1 cellular context compared by ENCODE assay signal in the genomic region with DNA sequence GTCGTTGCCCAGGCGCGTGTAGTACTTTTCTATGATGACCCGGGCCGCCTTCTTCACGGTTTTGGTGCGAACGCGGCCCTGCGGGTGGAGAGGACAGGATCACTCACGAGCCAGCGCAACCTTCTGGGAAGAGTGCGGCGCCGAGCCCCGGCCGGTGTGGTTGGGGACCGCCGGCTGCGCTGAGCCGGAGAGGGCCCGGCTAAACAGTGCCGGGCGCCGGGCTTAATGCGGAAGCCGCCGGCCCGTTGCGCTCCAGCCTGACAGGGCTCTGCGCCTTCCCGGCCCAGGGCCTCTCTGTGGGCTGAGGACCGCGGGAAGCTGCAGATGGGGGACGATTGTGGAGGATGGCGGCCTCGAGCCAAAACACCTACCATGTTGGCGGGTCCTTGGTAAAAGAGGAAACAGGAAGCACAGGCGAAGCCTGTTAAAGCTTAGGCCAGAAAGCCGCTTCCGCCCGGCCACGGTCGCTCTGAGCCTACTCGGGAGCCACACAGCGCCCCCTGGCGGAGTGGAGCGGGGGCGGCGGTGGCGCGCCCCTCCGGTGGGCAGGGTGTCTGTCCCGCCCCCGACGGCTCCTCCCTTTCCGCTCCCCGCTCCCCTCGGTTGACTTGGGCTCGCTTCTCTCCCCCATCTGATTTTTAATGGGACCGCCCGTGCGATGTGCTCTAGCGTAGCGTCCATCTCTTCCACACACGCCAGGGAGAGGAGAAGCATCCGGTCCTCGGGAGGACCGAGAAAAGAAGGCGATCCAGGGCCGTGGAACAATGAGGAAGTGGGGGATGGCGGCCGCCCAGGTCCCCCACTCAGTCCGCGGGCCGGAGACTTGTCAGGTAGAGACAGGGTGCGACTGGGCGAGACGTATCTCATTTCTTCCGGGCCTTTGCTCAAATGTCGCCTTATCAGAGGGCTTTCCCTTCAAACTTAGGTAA.
A peak's percentile ranks its signal among the peaks of the same experiment; 100 is the strongest.
TF ChIP-seq lines count a peak whose summit lies in the region.

A gene (minus strand): TSS at position 403 of the 929 bp plus-strand sequence. CDS start 29 bp downstream, at position 374.

TF ChIP-seq in HepG2, 621 proteins besides CTCF, POLR2A, EP300 and RAD21 (continued from another document and continues in another):
- TF ChIP-seq, protein P1, sequence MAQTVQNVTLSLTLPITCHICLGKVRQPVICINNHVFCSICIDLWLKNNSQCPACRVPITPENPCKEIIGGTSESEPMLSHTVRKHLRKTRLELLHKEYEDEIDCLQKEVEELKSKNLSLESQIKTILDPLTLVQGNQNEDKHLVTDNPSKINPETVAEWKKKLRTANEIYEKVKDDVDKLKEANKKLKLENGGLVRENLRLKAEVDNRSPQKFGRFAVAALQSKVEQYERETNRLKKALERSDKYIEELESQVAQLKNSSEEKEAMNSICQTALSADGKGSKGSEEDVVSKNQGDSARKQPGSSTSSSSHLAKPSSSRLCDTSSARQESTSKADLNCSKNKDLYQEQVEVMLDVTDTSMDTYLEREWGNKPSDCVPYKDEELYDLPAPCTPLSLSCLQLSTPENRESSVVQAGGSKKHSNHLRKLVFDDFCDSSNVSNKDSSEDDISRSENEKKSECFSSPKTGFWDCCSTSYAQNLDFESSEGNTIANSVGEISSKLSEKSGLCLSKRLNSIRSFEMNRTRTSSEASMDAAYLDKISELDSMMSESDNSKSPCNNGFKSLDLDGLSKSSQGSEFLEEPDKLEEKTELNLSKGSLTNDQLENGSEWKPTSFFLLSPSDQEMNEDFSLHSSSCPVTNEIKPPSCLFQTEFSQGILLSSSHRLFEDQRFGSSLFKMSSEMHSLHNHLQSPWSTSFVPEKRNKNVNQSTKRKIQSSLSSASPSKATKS (CRISPR knock-in tag; IDR thresholded peaks at IDR 0.05), result peak; percentile 97
- TF ChIP-seq CREB1 (IDR thresholded peaks at IDR 0.05) (no peak; the same call in 1 of the 2 replicates), CREB1 (CRISPR knock-in tag; IDR thresholded peaks at IDR 0.05) (peak; percentile 67), ZNF501 (CRISPR knock-in tag; IDR thresholded peaks at IDR 0.05) (peak; percentile 68), RBAK (CRISPR knock-in tag; IDR thresholded peaks at IDR 0.05) (no peak), MBD4 (IDR thresholded peaks at IDR 0.05; ENCODE audit: borderline replicate concordance, low read length) (no peak), ZNF546 (CRISPR knock-in tag; conservative IDR thresholded peaks at IDR 0.05) (peak; percentile 47; the same call in 1 of the 2 replicates), POGZ (CRISPR knock-in tag; IDR thresholded peaks at IDR 0.05) (peak; percentile 92), ZNF207 (IDR thresholded peaks at IDR 0.05; ENCODE audit: borderline replicate concordance) (no peak), SATB2 (CRISPR knock-in tag; IDR thresholded peaks at IDR 0.05) (peak; percentile 87), ZC3H4 (CRISPR knock-in tag; IDR thresholded peaks at IDR 0.05; ENCODE audit: borderline replicate concordance) (peak; percentile 75; the same call in 1 of the 2 replicates), IKZF4 (CRISPR knock-in tag; IDR thresholded peaks at IDR 0.05; ENCODE audit: borderline replicate concordance, low read depth, not compliant biosample characterization) (peak; percentile 22), ZNF383 (CRISPR knock-in tag; IDR thresholded peaks at IDR 0.05; ENCODE audit: borderline replicate concordance) (no peak), ZNF792 (CRISPR knock-in tag; IDR thresholded peaks at IDR 0.05) (peak; percentile 53; the same call in 1 of the 2 replicates), SRF (IDR thresholded peaks at IDR 0.05; ENCODE audit: low read depth, low read length) (peak; percentile 15; the same call in 1 of the 2 replicates), KLF13 (CRISPR knock-in tag; IDR thresholded peaks at IDR 0.05) (no peak), POLR2AphosphoS5 (IDR thresholded peaks at IDR 0.05; ENCODE audit: low read depth, low read length) (peak; percentile 98), ZNF143 (CRISPR knock-in tag; IDR thresholded peaks at IDR 0.05) (peak; percentile 62; the same call in 1 of the 2 replicates), SKI (IDR thresholded peaks at IDR 0.05; ENCODE audit: partially characterized antibody) (peak; percentile 77), SIN3B (IDR thresholded peaks at IDR 0.05; ENCODE audit: low read length) (no peak), TRIM24 (CRISPR knock-in tag; IDR thresholded peaks at IDR 0.05) (no peak)
- TF ChIP-seq, protein P2, sequence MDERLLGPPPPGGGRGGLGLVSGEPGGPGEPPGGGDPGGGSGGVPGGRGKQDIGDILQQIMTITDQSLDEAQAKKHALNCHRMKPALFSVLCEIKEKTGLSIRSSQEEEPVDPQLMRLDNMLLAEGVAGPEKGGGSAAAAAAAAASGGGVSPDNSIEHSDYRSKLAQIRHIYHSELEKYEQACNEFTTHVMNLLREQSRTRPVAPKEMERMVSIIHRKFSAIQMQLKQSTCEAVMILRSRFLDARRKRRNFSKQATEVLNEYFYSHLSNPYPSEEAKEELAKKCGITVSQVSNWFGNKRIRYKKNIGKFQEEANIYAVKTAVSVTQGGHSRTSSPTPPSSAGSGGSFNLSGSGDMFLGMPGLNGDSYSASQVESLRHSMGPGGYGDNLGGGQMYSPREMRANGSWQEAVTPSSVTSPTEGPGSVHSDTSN (CRISPR knock-in tag; IDR thresholded peaks at IDR 0.05), result no peak
- TF ChIP-seq, protein P3, sequence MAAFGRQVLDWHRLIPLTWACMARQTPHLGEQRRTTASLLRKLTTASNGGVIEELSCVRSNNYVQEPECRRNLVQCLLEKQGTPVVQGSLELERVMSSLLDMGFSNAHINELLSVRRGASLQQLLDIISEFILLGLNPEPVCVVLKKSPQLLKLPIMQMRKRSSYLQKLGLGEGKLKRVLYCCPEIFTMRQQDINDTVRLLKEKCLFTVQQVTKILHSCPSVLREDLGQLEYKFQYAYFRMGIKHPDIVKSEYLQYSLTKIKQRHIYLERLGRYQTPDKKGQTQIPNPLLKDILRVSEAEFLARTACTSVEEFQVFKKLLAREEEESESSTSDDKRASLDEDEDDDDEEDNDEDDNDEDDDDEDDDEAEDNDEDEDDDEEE (CRISPR knock-in tag; IDR thresholded peaks at IDR 0.05), result 0 out of 2 replicates have a peak, but pooled peaks have one; percentile 7
- TF ChIP-seq, protein P4, sequence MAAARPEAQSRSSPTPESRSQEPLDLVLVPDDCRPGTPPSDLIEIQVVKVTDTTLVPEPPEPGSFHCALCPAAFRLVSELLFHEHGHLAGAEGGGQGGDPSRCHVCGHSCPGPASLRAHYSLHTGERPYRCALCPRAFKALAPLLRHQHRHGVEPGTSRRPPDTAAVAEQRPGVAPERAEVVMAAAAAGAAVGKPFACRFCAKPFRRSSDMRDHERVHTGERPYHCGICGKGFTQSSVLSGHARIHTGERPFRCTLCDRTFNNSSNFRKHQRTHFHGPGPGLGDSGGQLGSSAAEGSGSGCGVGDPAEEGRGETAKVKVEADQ (CRISPR knock-in tag; IDR thresholded peaks at IDR 0.05; ENCODE audit: borderline replicate concordance), result peak; percentile 91; the same call in 1 of the 2 replicates
- TF ChIP-seq, protein P5, sequence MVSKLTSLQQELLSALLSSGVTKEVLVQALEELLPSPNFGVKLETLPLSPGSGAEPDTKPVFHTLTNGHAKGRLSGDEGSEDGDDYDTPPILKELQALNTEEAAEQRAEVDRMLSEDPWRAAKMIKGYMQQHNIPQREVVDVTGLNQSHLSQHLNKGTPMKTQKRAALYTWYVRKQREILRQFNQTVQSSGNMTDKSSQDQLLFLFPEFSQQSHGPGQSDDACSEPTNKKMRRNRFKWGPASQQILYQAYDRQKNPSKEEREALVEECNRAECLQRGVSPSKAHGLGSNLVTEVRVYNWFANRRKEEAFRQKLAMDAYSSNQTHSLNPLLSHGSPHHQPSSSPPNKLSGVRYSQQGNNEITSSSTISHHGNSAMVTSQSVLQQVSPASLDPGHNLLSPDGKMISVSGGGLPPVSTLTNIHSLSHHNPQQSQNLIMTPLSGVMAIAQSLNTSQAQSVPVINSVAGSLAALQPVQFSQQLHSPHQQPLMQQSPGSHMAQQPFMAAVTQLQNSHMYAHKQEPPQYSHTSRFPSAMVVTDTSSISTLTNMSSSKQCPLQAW (CRISPR knock-in tag; IDR thresholded peaks at IDR 0.05), result 0 out of 2 replicates have a peak, but pooled peaks have one; percentile 47
- TF ChIP-seq, protein P6, sequence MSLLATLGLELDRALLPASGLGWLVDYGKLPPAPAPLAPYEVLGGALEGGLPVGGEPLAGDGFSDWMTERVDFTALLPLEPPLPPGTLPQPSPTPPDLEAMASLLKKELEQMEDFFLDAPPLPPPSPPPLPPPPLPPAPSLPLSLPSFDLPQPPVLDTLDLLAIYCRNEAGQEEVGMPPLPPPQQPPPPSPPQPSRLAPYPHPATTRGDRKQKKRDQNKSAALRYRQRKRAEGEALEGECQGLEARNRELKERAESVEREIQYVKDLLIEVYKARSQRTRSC (CRISPR knock-in tag; IDR thresholded peaks at IDR 0.05; ENCODE audit: low read depth), result peak; percentile 65; the same call in 1 of the 2 replicates
- TF ChIP-seq, protein P7, sequence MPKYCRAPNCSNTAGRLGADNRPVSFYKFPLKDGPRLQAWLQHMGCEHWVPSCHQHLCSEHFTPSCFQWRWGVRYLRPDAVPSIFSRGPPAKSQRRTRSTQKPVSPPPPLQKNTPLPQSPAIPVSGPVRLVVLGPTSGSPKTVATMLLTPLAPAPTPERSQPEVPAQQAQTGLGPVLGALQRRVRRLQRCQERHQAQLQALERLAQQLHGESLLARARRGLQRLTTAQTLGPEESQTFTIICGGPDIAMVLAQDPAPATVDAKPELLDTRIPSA (CRISPR knock-in tag; IDR thresholded peaks at IDR 0.05; ENCODE audit: borderline replicate concordance), result no peak; the same call in 1 of the 2 replicates
- TF ChIP-seq, protein P8, sequence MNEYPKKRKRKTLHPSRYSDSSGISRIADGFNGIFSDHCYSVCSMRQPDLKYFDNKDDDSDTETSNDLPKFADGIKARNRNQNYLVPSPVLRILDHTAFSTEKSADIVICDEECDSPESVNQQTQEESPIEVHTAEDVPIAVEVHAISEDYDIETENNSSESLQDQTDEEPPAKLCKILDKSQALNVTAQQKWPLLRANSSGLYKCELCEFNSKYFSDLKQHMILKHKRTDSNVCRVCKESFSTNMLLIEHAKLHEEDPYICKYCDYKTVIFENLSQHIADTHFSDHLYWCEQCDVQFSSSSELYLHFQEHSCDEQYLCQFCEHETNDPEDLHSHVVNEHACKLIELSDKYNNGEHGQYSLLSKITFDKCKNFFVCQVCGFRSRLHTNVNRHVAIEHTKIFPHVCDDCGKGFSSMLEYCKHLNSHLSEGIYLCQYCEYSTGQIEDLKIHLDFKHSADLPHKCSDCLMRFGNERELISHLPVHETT (CRISPR knock-in tag; conservative IDR thresholded peaks at IDR 0.05), result peak; percentile 79
- TF ChIP-seq, protein P9, sequence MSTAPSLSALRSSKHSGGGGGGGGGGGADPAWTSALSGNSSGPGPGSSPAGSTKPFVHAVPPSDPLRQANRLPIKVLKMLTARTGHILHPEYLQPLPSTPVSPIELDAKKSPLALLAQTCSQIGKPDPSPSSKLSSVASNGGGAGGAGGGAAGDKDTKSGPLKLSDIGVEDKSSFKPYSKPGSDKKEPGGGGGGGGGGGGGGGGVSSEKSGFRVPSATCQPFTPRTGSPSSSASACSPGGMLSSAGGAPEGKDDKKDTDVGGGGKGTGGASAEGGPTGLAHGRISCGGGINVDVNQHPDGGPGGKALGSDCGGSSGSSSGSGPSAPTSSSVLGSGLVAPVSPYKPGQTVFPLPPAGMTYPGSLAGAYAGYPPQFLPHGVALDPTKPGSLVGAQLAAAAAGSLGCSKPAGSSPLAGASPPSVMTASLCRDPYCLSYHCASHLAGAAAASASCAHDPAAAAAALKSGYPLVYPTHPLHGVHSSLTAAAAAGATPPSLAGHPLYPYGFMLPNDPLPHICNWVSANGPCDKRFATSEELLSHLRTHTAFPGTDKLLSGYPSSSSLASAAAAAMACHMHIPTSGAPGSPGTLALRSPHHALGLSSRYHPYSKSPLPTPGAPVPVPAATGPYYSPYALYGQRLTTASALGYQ (CRISPR knock-in tag; IDR thresholded peaks at IDR 0.05), result peak; percentile 71
- TF ChIP-seq, protein P10, sequence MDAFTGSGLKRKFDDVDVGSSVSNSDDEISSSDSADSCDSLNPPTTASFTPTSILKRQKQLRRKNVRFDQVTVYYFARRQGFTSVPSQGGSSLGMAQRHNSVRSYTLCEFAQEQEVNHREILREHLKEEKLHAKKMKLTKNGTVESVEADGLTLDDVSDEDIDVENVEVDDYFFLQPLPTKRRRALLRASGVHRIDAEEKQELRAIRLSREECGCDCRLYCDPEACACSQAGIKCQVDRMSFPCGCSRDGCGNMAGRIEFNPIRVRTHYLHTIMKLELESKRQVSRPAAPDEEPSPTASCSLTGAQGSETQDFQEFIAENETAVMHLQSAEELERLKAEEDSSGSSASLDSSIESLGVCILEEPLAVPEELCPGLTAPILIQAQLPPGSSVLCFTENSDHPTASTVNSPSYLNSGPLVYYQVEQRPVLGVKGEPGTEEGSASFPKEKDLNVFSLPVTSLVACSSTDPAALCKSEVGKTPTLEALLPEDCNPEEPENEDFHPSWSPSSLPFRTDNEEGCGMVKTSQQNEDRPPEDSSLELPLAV (CRISPR knock-in tag; conservative IDR thresholded peaks at IDR 0.05; ENCODE audit: low read depth), result no peak
- TF ChIP-seq, protein P11, sequence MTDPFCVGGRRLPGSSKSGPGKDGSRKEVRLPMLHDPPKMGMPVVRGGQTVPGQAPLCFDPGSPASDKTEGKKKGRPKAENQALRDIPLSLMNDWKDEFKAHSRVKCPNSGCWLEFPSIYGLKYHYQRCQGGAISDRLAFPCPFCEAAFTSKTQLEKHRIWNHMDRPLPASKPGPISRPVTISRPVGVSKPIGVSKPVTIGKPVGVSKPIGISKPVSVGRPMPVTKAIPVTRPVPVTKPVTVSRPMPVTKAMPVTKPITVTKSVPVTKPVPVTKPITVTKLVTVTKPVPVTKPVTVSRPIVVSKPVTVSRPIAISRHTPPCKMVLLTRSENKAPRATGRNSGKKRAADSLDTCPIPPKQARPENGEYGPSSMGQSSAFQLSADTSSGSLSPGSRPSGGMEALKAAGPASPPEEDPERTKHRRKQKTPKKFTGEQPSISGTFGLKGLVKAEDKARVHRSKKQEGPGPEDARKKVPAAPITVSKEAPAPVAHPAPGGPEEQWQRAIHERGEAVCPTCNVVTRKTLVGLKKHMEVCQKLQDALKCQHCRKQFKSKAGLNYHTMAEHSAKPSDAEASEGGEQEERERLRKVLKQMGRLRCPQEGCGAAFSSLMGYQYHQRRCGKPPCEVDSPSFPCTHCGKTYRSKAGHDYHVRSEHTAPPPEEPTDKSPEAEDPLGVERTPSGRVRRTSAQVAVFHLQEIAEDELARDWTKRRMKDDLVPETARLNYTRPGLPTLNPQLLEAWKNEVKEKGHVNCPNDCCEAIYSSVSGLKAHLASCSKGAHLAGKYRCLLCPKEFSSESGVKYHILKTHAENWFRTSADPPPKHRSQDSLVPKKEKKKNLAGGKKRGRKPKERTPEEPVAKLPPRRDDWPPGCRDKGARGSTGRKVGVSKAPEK (CRISPR knock-in tag; IDR thresholded peaks at IDR 0.05; ENCODE audit: borderline replicate concordance), result no peak
